Comparison of ENCODE assay signal across 8 cellular contexts in genomic region chr11:66363805-66364535, GRCh38. TPM values are rescaled to one million over a fixed set of nuclear protein-coding genes. Genes with fewer than 3 reads are reported as not detected.
A peak's percentile ranks its signal among the peaks of the same experiment; 100 is the strongest.
DNase-seq lines count a peak whose midpoint lies in the region; ATAC-seq, FAIRE-seq and TF ChIP-seq lines count a peak whose summit lies in the region.

No MANE protein-coding gene starts in this region.

- H3K36me3 ChIP-seq in left lung (peaks cover 0 to 5% of the 10 kb centered on the region in 2 donors), sigmoid colon (no peaks in the 10 kb centered on the region)

- in situ Hi-C loops in ACHN (cut with HindIII; ENCODE audit: low pct_ligation_motif_present, low pct_unique_long_range_greater_than_20kb, low sequenced_read_pairs), result no loop called here
- in situ Hi-C loops in astrocyte of the cerebellum (cut with HindIII; ENCODE audit: low sequenced_read_pairs), result no loop called here

- TF ChIP-seq CTCF in astrocyte of the cerebellum (IDR thresholded peaks at IDR 0.05; ENCODE audit: low read depth, low read length, missing control alignments) (peak; percentile 66), left lung (IDR thresholded peaks at IDR 0.05) (peak; percentile 48 to 69), sigmoid colon (IDR thresholded peaks at IDR 0.05) (peak in 1 of 4 experiments; percentile 23)

- 72 to 81% methylated on average over 15 of the region's 15 CpGs for WGBS in sigmoid colon, 2 donors

- peaks cover 0 to 8% of the 10 kb centered on the region in 2 donors for H3K4me1 ChIP-seq in left lung
- no peaks in the 10 kb centered on the region for H3K4me1 ChIP-seq in sigmoid colon

- H3K9me3 ChIP-seq in left lung, result no peaks in the 10 kb centered on the region
- H3K9me3 ChIP-seq in sigmoid colon, result no peaks in the 10 kb centered on the region

- H3K27me3 ChIP-seq in left lung (peaks cover 0 to 7% of the 10 kb centered on the region in 2 donors), sigmoid colon (peaks cover 0 to under 1% (median 0%) of the 10 kb centered on the region in 3 donors)

- ATAC-seq in left lung (peak; percentile 21), GM18870 (IDR thresholded peaks at IDR 0.05; ENCODE audit: unreplicated experiment) (no peak)

- H3K4me3 ChIP-seq in astrocyte of the cerebellum (ENCODE audit: low read depth, low read length) (no peak overlapping the region), left lung (no peak overlapping the region), sigmoid colon (no peak overlapping the region)

- FAIRE-seq in GM18507 (lab: Jason Lieb, UNC), result peak; percentile 65

- peak; percentile 45 for DNase-seq in ACHN
- DNase-seq in GM18507 (ENCODE audit: extremely low spot score, insufficient read length, low read depth), result peak; percentile 52
- DNase-seq in T-helper 2 cell, result peak; percentile 24 to 67 (median 50)
- no peak for DNase-seq in astrocyte of the cerebellum (ENCODE audit: low read depth)
- DNase-seq in left lung, result peak in 1 of 2 donors; percentile 88
- DNase-seq in stimulated activated CD8-positive, alpha-beta memory T cell treated with anti-CD3 and anti-CD28 coated beads, Interleukin-7, amount 100 ng/mL, for 24 hours (ENCODE audit: low read depth), result peak; percentile 65
- no peak for DNase-seq in sigmoid colon

- intact Hi-C loops in left lung (cut with DNase I) (no loop called here), sigmoid colon (cut with DNase I) (no loop called here)

- H3K27ac ChIP-seq in left lung (peak overlapping the region; percentile 13 to 24), sigmoid colon (no peak overlapping the region)

- TF ChIP-seq EP300 in sigmoid colon (IDR thresholded peaks at IDR 0.05), result no peak

- no peak for TF ChIP-seq POLR2A in sigmoid colon (IDR thresholded peaks at IDR 0.05)

RNA-seq across cellular contexts. Expression of gene SLC29A2, which starts 7.6 kb away (rescaled TPM):
- total RNA-seq in left lung (10 to 100 TPM; 16.2 to 22.8 TPM), sigmoid colon (under 1 TPM; 0.41 to 0.99 (median 0.63) TPM)
- polyA plus RNA-seq in sigmoid colon, result 10 to 100 TPM in 1 of 3 donors, 1 to 10 TPM in 2; 2.4 to 28.0 (median 2.5) TPM

RNA-seq across cellular contexts. Expression of gene B4GAT1, which starts 16.5 kb away (rescaled TPM):
- total RNA-seq in left lung (10 to 100 TPM; 22.9 to 29.7 TPM), sigmoid colon (10 to 100 TPM; 41.4 to 43.5 (median 43.1) TPM)
- 10 to 100 TPM in 1 of 3 donors, 1 to 10 TPM in 2; 4.2 to 17.4 (median 4.8) TPM for polyA plus RNA-seq in sigmoid colon

RNA-seq across cellular contexts. Expression of gene BRMS1, which starts 19.1 kb away (rescaled TPM):
- 10 to 100 TPM; 28.7 to 34.3 TPM for total RNA-seq in left lung
- 10 to 100 TPM; 20.2 to 36.2 (median 24.9) TPM for total RNA-seq in sigmoid colon
- polyA plus RNA-seq in sigmoid colon, result 10 to 100 TPM; 65.4 to 81.8 (median 72.1) TPM

RNA-seq across cellular contexts. Expression of gene RIN1, which starts 27.7 kb away (rescaled TPM):
- total RNA-seq in left lung (10 to 100 TPM in 1 of 2 donors, 1 to 10 TPM in 1; 7.1 to 10.2 TPM), sigmoid colon (1 to 10 TPM in 3 of 4 donors, under 1 TPM in 1; 0.68 to 6.1 (median 2.4) TPM)
- 10 to 100 TPM in 1 of 3 donors, 1 to 10 TPM in 2; 2.4 to 10.2 (median 3.2) TPM for polyA plus RNA-seq in sigmoid colon

RNA-seq across cellular contexts. Expression of gene CD248, which starts 47.1 kb away (rescaled TPM):
- total RNA-seq in left lung (10 to 100 TPM; 69.8 to 74.3 TPM), sigmoid colon (10 to 100 TPM in 2 of 4 donors, 1 to 10 TPM in 2; 5.8 to 26.3 (median 13.0) TPM)
- polyA plus RNA-seq in sigmoid colon, result 10 to 100 TPM in 1 of 3 donors, 1 to 10 TPM in 2; 1.2 to 13.7 (median 3.0) TPM

Comparison
In these comparisons a context has a peak if more than half of its experiments do, and no peak if none do; other contexts are left out.
1. DNase-seq: peak in ACHN (single experiment), GM18507 (single experiment), T-helper 2 cell (5 of 5) and stimulated activated CD8-positive, alpha-beta memory T cell treated with anti-CD3 and anti-CD28 coated beads, Interleukin-7, amount 100 ng/mL, for 24 hours (single experiment); none in astrocyte of the cerebellum (single experiment) and sigmoid colon (single experiment).
2. H3K27ac ChIP-seq: peak in left lung (2 of 2); none in sigmoid colon (0 of 4).
3. RNA of gene SLC29A2, which starts 7.6 kb away (total RNA-seq): 16.2 to 22.8 TPM in left lung; 0.41 to 0.99 TPM in sigmoid colon; every median in the first group is over 4 times any median in the second.